In genomic region chr3:103787164-103787871, GRCh38 we compare ENCODE assay signal across 17 cellular contexts.
"Had no signal": no experiment of that assay in that cellular context is flagged by ENCODE, and none has a peak within 500 bp of the region (broad histone marks: within the 10 kb centered on the region; RNA-seq: fewer than 3 reads in every experiment).

No MANE protein-coding gene starts in this region.

- H3K27ac ChIP-seq: dorsolateral prefrontal cortex, epithelial cell of prostate, esophagus muscularis mucosa, parathyroid adenoma had no signal

- ATAC-seq: left lobe of liver, right cardiac atrium had no signal

- DNase-seq: cortex of kidney; dorsolateral prefrontal cortex; effector memory CD4-positive, alpha-beta T cell; hippocampal formation; mesendoderm; naive B cell; occipital lobe; right cardiac atrium; stimulated activated CD4-positive, alpha-beta T cell treated with anti-CD3 and anti-CD28 coated beads, Interleukin-2, amount 100 ng/mL, for 48 hours; stimulated activated naive CD4-positive, alpha-beta T cell treated with Interleukin-2 at 50 U/mL for 16 hours had no signal

- H3K27me3 ChIP-seq: dorsolateral prefrontal cortex, esophagus muscularis mucosa had no signal

- H3K4me1 ChIP-seq: esophagus muscularis mucosa, parathyroid adenoma had no signal

- H3K4me3 ChIP-seq: dorsolateral prefrontal cortex, esophagus muscularis mucosa, smooth muscle cell had no signal

- FAIRE-seq: endometrium, urothelium cell line had no signal

- H3K36me3 ChIP-seq: esophagus muscularis mucosa had no signal

- H3K9ac ChIP-seq: parathyroid adenoma had no signal

- H3K9me3 ChIP-seq: esophagus muscularis mucosa had no signal
